ENCODE assay signal across 8 cellular contexts in the genomic region with DNA sequence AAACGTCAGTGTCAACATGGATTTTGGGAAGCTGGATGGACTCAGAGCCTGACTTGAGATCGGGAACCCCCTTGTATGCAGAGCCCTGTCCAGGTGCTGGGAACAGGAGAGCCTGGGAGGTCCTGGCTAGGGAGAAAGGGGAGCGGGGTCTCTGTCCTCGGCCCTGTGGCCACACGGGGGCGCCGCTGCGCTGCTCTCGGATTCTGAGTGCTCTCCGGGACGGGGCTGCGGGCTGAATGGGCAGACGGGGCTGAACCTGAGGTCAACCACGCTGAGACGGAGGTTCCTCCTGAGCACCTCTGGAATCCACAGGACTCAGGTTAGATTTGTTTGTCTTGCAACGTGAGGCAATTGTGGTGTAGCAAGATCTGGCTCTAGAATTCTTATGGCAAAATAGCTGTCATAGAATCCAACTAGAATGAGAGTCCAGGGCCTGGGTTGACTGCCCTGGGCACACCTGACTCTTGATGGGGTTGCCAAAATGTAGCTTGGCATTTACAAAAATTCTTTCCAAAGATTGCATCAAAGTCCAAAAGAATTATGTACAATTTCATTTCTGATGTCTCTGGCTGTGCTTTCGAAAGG. TPM values are rescaled to one million over a fixed set of nuclear protein-coding genes. Genes with fewer than 3 reads are reported as not detected.
DNase-seq lines count a peak whose midpoint lies in the region; ATAC-seq and TF ChIP-seq lines count a peak whose summit lies in the region.

No MANE protein-coding gene starts in this region.

- H3K4me2 ChIP-seq in mammary epithelial cell (ENCODE audit: insufficient read depth, low read depth, low read length) = no peak overlapping the region

- WGBS in mammary epithelial cell (ENCODE audit: low coverage, missing lambda C conversion rate) = 17% methylated on average over 13 of the region's 17 CpGs
- 7 to 23% methylated on average over 17 of the region's 17 CpGs for WGBS in lung, 2 donors

- H3K4me3 ChIP-seq in HFF-Myc (replicated peaks; ENCODE audit: low read depth, low read length) (no peak overlapping the region), mammary epithelial cell (replicated peaks in 1 of 3; ENCODE audit: insufficient read depth in 1 of 3, low read depth in 2 of 3, low read length in 3 of 3) (no peak overlapping the region), lung (no peak overlapping the region)

- BruUV-seq in mammary epithelial cell (replicated peaks; lab: Mats Ljungman, UMichigan) = no TSS peak

- ATAC-seq in lung (ENCODE audit: insufficient read depth, low FRiP score) = no peak
- ATAC-seq in GM21526 (IDR thresholded peaks at IDR 0.05; ENCODE audit: low FRiP score, unreplicated experiment) = no peak

- dilution Hi-C loops in mammary epithelial cell (cut with HindIII; ENCODE audit: low sequenced_read_pairs) = no loop called here

- H3K9me3 ChIP-seq in mammary epithelial cell (replicated peaks; ENCODE audit: insufficient read depth, low read length) = no peaks in the 10 kb centered on the region
- H3K9me3 ChIP-seq in lung (ENCODE audit: control insufficient read depth in 2 of 2, insufficient read depth in 1 of 2, low read length in 1 of 2) = no peaks in the 10 kb centered on the region

- H4K20me1 ChIP-seq in mammary epithelial cell (ENCODE audit: insufficient read depth, low read length) = no peaks in the 10 kb centered on the region

- H3K4me1 ChIP-seq in mammary epithelial cell (ENCODE audit: insufficient read depth, low read length) = no peaks in the 10 kb centered on the region
- H3K4me1 ChIP-seq in lung (ENCODE audit: control insufficient read depth in 2 of 2, insufficient read depth in 2 of 2, low read length in 2 of 2) = no peaks in the 10 kb centered on the region

- peak overlapping the region; percentile 35 for H2AFZ ChIP-seq in mammary epithelial cell (ENCODE audit: low read depth, low read length)

- H3K9ac ChIP-seq in mammary epithelial cell (ENCODE audit: insufficient read depth, low read length) = no peak overlapping the region

- in situ Hi-C loops in mammary epithelial cell (cut with MboI; ENCODE audit: low sequenced_read_pairs in 2 of 2) = loop anchor here in 1 of 2 donors (10.0 kb wide), 1 partner anchor 132 kb away; no protein-coding TSS in a partner anchor

- H3K27ac ChIP-seq in C4-2B = no peak overlapping the region
- H3K27ac ChIP-seq in mammary epithelial cell (ENCODE audit: insufficient read depth, low read depth, low read length) = no peak overlapping the region
- no peak overlapping the region for H3K27ac ChIP-seq in lung (ENCODE audit: low read depth in 1 of 2, low read length in 1 of 2)

- no peaks in the 10 kb centered on the region for H3K36me3 ChIP-seq in mammary epithelial cell (ENCODE audit: insufficient read depth, low read length)
- H3K36me3 ChIP-seq in lung (ENCODE audit: control insufficient read depth in 2 of 2, insufficient read depth in 2 of 2, low read length in 2 of 2) = no peaks in the 10 kb centered on the region

- TF ChIP-seq CTCF in C4-2B (conservative IDR thresholded peaks at IDR 0.05) (peak; percentile 81), HFF-Myc (IDR thresholded peaks at IDR 0.05; ENCODE audit: low read depth, low read length, missing control alignments) (peak; percentile 83), mammary epithelial cell (conservative IDR thresholded peaks at IDR 0.05 in 1 of 2, IDR thresholded peaks at IDR 0.05 in 1 of 2; ENCODE audit: extremely low read depth in 1 of 2, insufficient read depth in 1 of 2, low read depth in 1 of 2, low read length in 2 of 2) (peak; percentile 71 to 83), lung (IDR thresholded peaks at IDR 0.05; ENCODE audit: control extremely low read depth, extremely low read depth) (peak; percentile 18)

- intact Hi-C loops in mammary epithelial cell (cut with micrococcal nuclease) = loop anchor here (10.0 kb wide), 1 partner anchor 432 kb away; a partner anchor contains a TSS

- H3K27me3 ChIP-seq in mammary epithelial cell (ENCODE audit: insufficient read depth, low read length) (no peaks in the 10 kb centered on the region), lung (ENCODE audit: control insufficient read depth, insufficient read depth) (no peaks in the 10 kb centered on the region)

- H3K79me2 ChIP-seq in mammary epithelial cell (ENCODE audit: insufficient read depth, low read length) = no peaks in the 10 kb centered on the region

- DNase-seq in HFF-Myc (ENCODE audit: extremely low read depth, low read depth) (no peak), UCSD-AML1 (lab: John Stamatoyannopoulos, UW; ENCODE audit: unreplicated experiment) (peak; percentile 73), mammary epithelial cell (peak; percentile 35), lung (ENCODE audit: low spot score) (no peak), NCI-H446 treated with DMSO at 0.1 percent for 48 hours (lab: John Stamatoyannopoulos, UW) (no peak)
- peak; percentile 55 to 60 for DNase-seq in stimulated activated CD8-positive, alpha-beta memory T cell treated with anti-CD3 and anti-CD28 coated beads, Interleukin-7, amount 100 ng/mL, for 48 hours (ENCODE audit: extremely low read depth in 1 of 2, low read depth in 1 of 2)

- CTCF ChIA-PET in mammary epithelial cell (lab: Charles Lee; ENCODE audit: low non-redundant PET) = no interaction called here

RNA-seq across cellular contexts. Expression of a gene that starts 20.6 kb away (rescaled TPM):
- total RNA-seq in mammary epithelial cell (10 to 100 TPM; 27.2 to 35.4 TPM), lung (100 to 1,000 TPM in 1 of 2 donors, 10 to 100 TPM in 1; 76.2 to 102 TPM)
- polyA plus RNA-seq in mammary epithelial cell (32.4 TPM), lung (100 to 1,000 TPM; 205 to 451 TPM)
- 13.4 TPM for polyA minus RNA-seq in mammary epithelial cell

RNA-seq across cellular contexts. Expression of a gene that starts 21.7 kb away (rescaled TPM):
- 10 to 100 TPM in 1 of 2 donors, 1 to 10 TPM in 1; 2.4 to 30.8 TPM for total RNA-seq in mammary epithelial cell
- polyA plus RNA-seq in mammary epithelial cell = 1.1 TPM
- not detected for polyA minus RNA-seq in mammary epithelial cell
- total RNA-seq in lung = 1 to 10 TPM in 1 of 2 donors, under 1 TPM in 1; 0.14 to 2.4 TPM
- 1 to 10 TPM in 1 of 2 donors, under 1 TPM in 1; 0.01 to 2.0 TPM for polyA plus RNA-seq in lung

RNA-seq across cellular contexts. Expression of a gene that starts 45.7 kb away (rescaled TPM):
- total RNA-seq in mammary epithelial cell (not detected), lung (not detected)
- polyA plus RNA-seq in mammary epithelial cell (not detected), lung (not detected)
- not detected for polyA minus RNA-seq in mammary epithelial cell

Comparison
In these comparisons a context has a peak if more than half of its experiments do, and no peak if none do; other contexts are left out.
1. CTCF ChIP-seq: peak in every context shown above with its lines; median percentile 83 in HFF-Myc; 81 in C4-2B; 77 in mammary epithelial cell; 18 in lung.
2. DNase-seq: peak in UCSD-AML1 (single experiment), mammary epithelial cell (single experiment) and stimulated activated CD8-positive, alpha-beta memory T cell treated with anti-CD3 and anti-CD28 coated beads, Interleukin-7, amount 100 ng/mL, for 48 hours (2 of 2); none in HFF-Myc (single experiment), lung (single experiment) and NCI-H446 treated with DMSO at 0.1 percent for 48 hours (single experiment).